In the genomic region with DNA sequence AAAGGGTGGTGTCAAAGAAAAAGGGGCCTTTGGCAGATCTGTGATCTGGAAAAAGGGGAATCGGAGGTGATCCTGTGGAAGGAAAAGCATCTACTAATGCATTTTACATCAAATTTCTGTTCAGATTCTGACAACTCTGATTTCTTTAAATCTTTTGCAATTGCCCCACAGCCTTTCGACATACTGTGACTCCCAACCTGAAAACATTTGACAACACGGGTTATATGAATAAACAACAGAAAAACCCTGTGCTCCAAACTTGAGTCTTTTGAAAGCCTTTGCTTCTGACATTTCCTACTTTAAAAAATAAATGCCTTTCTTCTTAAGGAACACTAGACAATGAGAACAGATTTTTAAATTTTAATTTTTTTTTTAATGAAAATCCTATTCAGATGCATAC, we compare ENCODE assay signal across 31 cellular contexts.
"Had no signal": no experiment of that assay in that cellular context is flagged by ENCODE, and none has a peak within 500 bp of the region (broad histone marks: within the 10 kb centered on the region; RNA-seq: fewer than 3 reads in every experiment).

No MANE protein-coding gene starts in this region.

- FAIRE-seq: astrocyte, frontal cortex, keratinocyte, TTC549, urothelium cell line had no signal

- H3K4me1 Mint-ChIP-seq: activated naive CD8-positive, alpha-beta T cell treated with anti-CD3 and anti-CD28 coated beads for 36 hours; naive B cell; stimulated activated effector memory CD8-positive, alpha-beta T cell treated with anti-CD3 and anti-CD28 coated beads, Interleukin-12 subunit alpha, Interleukin-12 subunit beta, amount 100 ng/mL, for 72 hours had no signal

- ATAC-seq: left cardiac atrium; left ventricle myocardium superior; right lobe of liver; stimulated activated effector memory CD8-positive, alpha-beta T cell treated with anti-CD3 and anti-CD28 coated beads, Interleukin-12 subunit alpha, Interleukin-12 subunit beta, amount 100 ng/mL, for 72 hours had no signal

- H3K4me3 ChIP-seq: esophagus muscularis mucosa, right lobe of liver, skin epidermis, thoracic aorta had no signal

- H3K9me3 ChIP-seq: esophagus muscularis mucosa, right lobe of liver, thoracic aorta had no signal

- H3K9me3 Mint-ChIP-seq: activated naive CD4-positive, alpha-beta T cell treated with anti-CD3 and anti-CD28 coated beads for 36 hours; activated naive CD8-positive, alpha-beta T cell treated with anti-CD3 and anti-CD28 coated beads for 36 hours; dendritic cell treated with granulocyte-macrophage colony-stimulating factor and Interleukin-4, amounts not matched to agents 40 ng/mL and 50 ng/mL, for 4 days; endodermal cell; naive B cell; neural crest cell; stimulated activated naive CD8-positive, alpha-beta T cell treated with anti-CD3 and anti-CD28 coated beads, Interleukin-15, Interleukin-2, amounts not matched to agents 100 ng/mL and 50 ng/mL, for 24 hours; T-helper 1 cell treated with Interleukin-12 subunit alpha and Interleukin-12 subunit beta and Interleukin-4 antibody, amounts not matched to agents 30 μg/mL and 1 μg/mL, for 36 hours had no signal

- H3K4me1 ChIP-seq: esophagus muscularis mucosa, right lobe of liver had no signal

- H3K27ac Mint-ChIP-seq: activated naive CD4-positive, alpha-beta T cell treated with anti-CD3 and anti-CD28 coated beads for 36 hours; activated naive CD8-positive, alpha-beta T cell treated with anti-CD3 and anti-CD28 coated beads for 36 hours; dendritic cell treated with granulocyte-macrophage colony-stimulating factor and Interleukin-4, amounts not matched to agents 40 ng/mL and 50 ng/mL, for 4 days; endodermal cell; naive B cell; stimulated activated effector memory CD8-positive, alpha-beta T cell treated with anti-CD3 and anti-CD28 coated beads, Interleukin-12 subunit alpha, Interleukin-12 subunit beta, amount 100 ng/mL, for 72 hours; stimulated activated naive CD8-positive, alpha-beta T cell treated with anti-CD3 and anti-CD28 coated beads, Interleukin-15, Interleukin-2, amounts not matched to agents 100 ng/mL and 50 ng/mL, for 24 hours; T-helper 1 cell treated with Interleukin-12 subunit alpha and Interleukin-12 subunit beta and Interleukin-4 antibody, amounts not matched to agents 30 μg/mL and 1 μg/mL, for 36 hours had no signal

- H3K36me3 ChIP-seq: brain microvascular endothelial cell, esophagus muscularis mucosa, right lobe of liver, thoracic aorta had no signal

- H3K27me3 ChIP-seq: brain microvascular endothelial cell, right lobe of liver had no signal

- H3K4me3 Mint-ChIP-seq: activated naive CD4-positive, alpha-beta T cell treated with anti-CD3 and anti-CD28 coated beads for 36 hours; activated naive CD8-positive, alpha-beta T cell treated with anti-CD3 and anti-CD28 coated beads for 36 hours; dendritic cell treated with granulocyte-macrophage colony-stimulating factor and Interleukin-4, amounts not matched to agents 40 ng/mL and 50 ng/mL, for 4 days; endodermal cell; naive B cell; neural crest cell; stimulated activated effector memory CD8-positive, alpha-beta T cell treated with anti-CD3 and anti-CD28 coated beads, Interleukin-12 subunit alpha, Interleukin-12 subunit beta, amount 100 ng/mL, for 72 hours; stimulated activated naive CD8-positive, alpha-beta T cell treated with anti-CD3 and anti-CD28 coated beads, Interleukin-15, Interleukin-2, amounts not matched to agents 100 ng/mL and 50 ng/mL, for 24 hours; T-helper 1 cell treated with Interleukin-12 subunit alpha and Interleukin-12 subunit beta and Interleukin-4 antibody, amounts not matched to agents 30 μg/mL and 1 μg/mL, for 36 hours had no signal

- H3K27ac ChIP-seq: brain microvascular endothelial cell, esophagus muscularis mucosa, right lobe of liver, skin epidermis, thoracic aorta, VCaP had no signal

- DNase-seq: activated CD4-positive, alpha-beta T cell treated with anti-CD3 and anti-CD28 coated beads for 4 hours; activated CD4-positive, alpha-beta T cell treated with anti-CD3 and anti-CD28 coated beads, Interleukin-2, amount 50 U/mL, for 4 hours; activated effector memory CD4-positive, alpha-beta T cell treated with Interleukin-2 at 50 U/mL for 16 hours; activated naive CD4-positive, alpha-beta T cell treated with anti-CD3 and anti-CD28 coated beads for 36 hours; activated naive CD8-positive, alpha-beta T cell treated with anti-CD3 and anti-CD28 coated beads for 36 hours; amniotic stem cell; brain microvascular endothelial cell; caudate nucleus; endodermal cell; left cardiac atrium; left ventricle myocardium superior; naive B cell; right lobe of liver; stimulated activated CD4-positive, alpha-beta T cell treated with anti-CD3 and anti-CD28 coated beads, Interleukin-4, amount 100 ng/mL, for 24 hours; SW 1271; T-helper 9 cell; trophoblast cell had no signal

- H3K36me3 Mint-ChIP-seq: activated naive CD8-positive, alpha-beta T cell treated with anti-CD3 and anti-CD28 coated beads for 36 hours; naive B cell; stimulated activated effector memory CD8-positive, alpha-beta T cell treated with anti-CD3 and anti-CD28 coated beads, Interleukin-12 subunit alpha, Interleukin-12 subunit beta, amount 100 ng/mL, for 72 hours had no signal
